In genomic region chr19:34881982-34882381, GRCh38 we compare ENCODE assay signal across 1 cellular context.
TF ChIP-seq lines count a peak whose summit lies in the region.

No MANE protein-coding gene starts in this region.

TF ChIP-seq in HepG2, 621 proteins besides CTCF, POLR2A, EP300 and RAD21 (continued from another document and continues in another):
- TF ChIP-seq POGK (CRISPR knock-in tag; conservative IDR thresholded peaks at IDR 0.05) (no peak), ZFP36L1 (CRISPR knock-in tag; IDR thresholded peaks at IDR 0.05) (no peak), TBP (CRISPR knock-in tag; IDR thresholded peaks at IDR 0.05) (no peak), CREM (IDR thresholded peaks at IDR 0.05) (no peak), CREM (CRISPR knock-in tag; IDR thresholded peaks at IDR 0.05) (no peak), TAF15 (IDR thresholded peaks at IDR 0.05; ENCODE audit: low read depth, low read length, poor library complexity, severe bottlenecking) (no peak), ZFY (CRISPR knock-in tag; IDR thresholded peaks at IDR 0.05) (0 out of 2 replicates have a peak, but pooled peaks have one; percentile 29), MNT (IDR thresholded peaks at IDR 0.05) (no peak), SNRNP70 (IDR thresholded peaks at IDR 0.05; ENCODE audit: low read depth, low read length) (no peak), HMGXB4 (CRISPR knock-in tag; IDR thresholded peaks at IDR 0.05; ENCODE audit: borderline replicate concordance in 1 of 2, low read depth in 1 of 2) (no peak), ZNF431 (CRISPR knock-in tag; IDR thresholded peaks at IDR 0.05; ENCODE audit: borderline replicate concordance, low read depth) (no peak), ZBTB49 (CRISPR knock-in tag; IDR thresholded peaks at IDR 0.05; ENCODE audit: borderline replicate concordance) (no peak), MED8 (CRISPR knock-in tag; IDR thresholded peaks at IDR 0.05; ENCODE audit: insufficient replicate concordance) (no peak), RARA (CRISPR knock-in tag; IDR thresholded peaks at IDR 0.05) (peak; percentile 35; the same call in 1 of the 2 replicates), RBM22 (optimal IDR thresholded peaks at IDR 0.05; ENCODE audit: low read length) (no peak), RFX5 (IDR thresholded peaks at IDR 0.05; ENCODE audit: low read depth, low read length) (no peak), CENPT (CRISPR knock-in tag; IDR thresholded peaks at IDR 0.05; ENCODE audit: low read depth) (no peak), XRCC5 (optimal IDR thresholded peaks at IDR 0.05; ENCODE audit: low read length) (no peak), ZFP91 (CRISPR knock-in tag; IDR thresholded peaks at IDR 0.05; ENCODE audit: borderline replicate concordance) (no peak), ATF4 (CRISPR knock-in tag; IDR thresholded peaks at IDR 0.05) (peak in 1 of 2 experiments; percentile 55; a peak in 1 of 4 replicates), ATRX (CRISPR knock-in tag; IDR thresholded peaks at IDR 0.05; ENCODE audit: borderline replicate concordance) (no peak), HCFC1 (IDR thresholded peaks at IDR 0.05; ENCODE audit: low read depth, low read length) (no peak), ZNF800 (CRISPR knock-in tag; IDR thresholded peaks at IDR 0.05) (no peak), ZIK1 (CRISPR knock-in tag; IDR thresholded peaks at IDR 0.05; ENCODE audit: borderline replicate concordance, low read depth) (no peak), ZNF17 (CRISPR knock-in tag; IDR thresholded peaks at IDR 0.05) (no peak), ETV6 (CRISPR knock-in tag; conservative IDR thresholded peaks at IDR 0.05) (no peak), SMYD3 (CRISPR knock-in tag; IDR thresholded peaks at IDR 0.05) (no peak), HMG20B (CRISPR knock-in tag; conservative IDR thresholded peaks at IDR 0.05) (0 out of 2 replicates have a peak, but pooled peaks have one; percentile 48), KDM6A (CRISPR knock-in tag; IDR thresholded peaks at IDR 0.05; ENCODE audit: low read depth) (no peak), KIAA2018 (CRISPR knock-in tag; IDR thresholded peaks at IDR 0.05; ENCODE audit: borderline replicate concordance) (no peak), ZNF781 (CRISPR knock-in tag; IDR thresholded peaks at IDR 0.05; ENCODE audit: borderline replicate concordance, not compliant biosample characterization) (no peak), SRY (CRISPR knock-in tag; IDR thresholded peaks at IDR 0.05) (no peak), ZNF691 (CRISPR knock-in tag; IDR thresholded peaks at IDR 0.05; ENCODE audit: borderline replicate concordance, low read depth) (no peak), ZNF264 (CRISPR knock-in tag; IDR thresholded peaks at IDR 0.05) (0 out of 2 replicates have a peak, but pooled peaks have one; percentile 23), FOXK2 (IDR thresholded peaks at IDR 0.05) (no peak), ZNF253 (CRISPR knock-in tag; IDR thresholded peaks at IDR 0.05; ENCODE audit: borderline replicate concordance) (no peak), IKZF1 (IDR thresholded peaks at IDR 0.05) (no peak), NFYC (CRISPR knock-in tag; IDR thresholded peaks at IDR 0.05) (no peak), SP1 (IDR thresholded peaks at IDR 0.05) (no peak), SP1 (CRISPR knock-in tag; IDR thresholded peaks at IDR 0.05) (no peak), ZNF547 (CRISPR knock-in tag; IDR thresholded peaks at IDR 0.05) (no peak), ZNF749 (CRISPR knock-in tag; IDR thresholded peaks at IDR 0.05; ENCODE audit: borderline replicate concordance) (no peak), DNMT3B (CRISPR knock-in tag; conservative IDR thresholded peaks at IDR 0.05) (no peak)
